32 cellular contexts compared by ENCODE assay signal in genomic region chr2:206069417-206069816, GRCh38.
"Had no signal": no experiment of that assay in that cellular context is flagged by ENCODE, and none has a peak within 500 bp of the region (broad histone marks: within the 10 kb centered on the region; RNA-seq: fewer than 3 reads in every experiment).

No MANE protein-coding gene starts in this region.

- H3K27me3 ChIP-seq: adrenal gland, body of pancreas, breast epithelium, Peyer's patch had no signal

- ATAC-seq: activated naive CD4-positive, alpha-beta T cell treated with anti-CD3 and anti-CD28 coated beads, Interleukin-2, amount 50 U/mL, for 72 hours; activated T-cell treated with anti-CD3 and anti-CD28 coated beads, Interleukin-2, amount 50 U/mL, for 4 hours; body of pancreas; PC-3; SK-N-SH treated with all-trans-retinoic acid at 6 μM for 48 hours; T-cell had no signal

- H3K27ac ChIP-seq: adrenal gland, body of pancreas, breast epithelium, Peyer's patch had no signal

- H3K4me1 ChIP-seq: body of pancreas, breast epithelium, Peyer's patch had no signal

- DNase-seq: activated B cell treated with CpG ODN at 0.5 μM for 24 hours; activated CD4-positive, alpha-beta memory T cell treated with anti-CD3 and anti-CD28 coated beads for 36 hours; activated CD4-positive, alpha-beta T cell treated with anti-CD3 and anti-CD28 coated beads for 4 hours; activated CD4-positive, alpha-beta T cell treated with anti-CD3 and anti-CD28 coated beads, Interleukin-2, amount 50 U/mL, for 1 hour; activated CD4-positive, CD25-positive, alpha-beta regulatory T cell treated with anti-CD3 and anti-CD28 coated beads, Interleukin-2, amount 50 U/mL, for 72 hours; activated CD8-positive, alpha-beta memory T cell treated with anti-CD3 and anti-CD28 coated beads, Interleukin-2, amount 50 U/mL, for 4 hours; activated gamma-delta T cell treated with Interleukin-2 at 50 U/mL for 16 hours; activated naive CD4-positive, alpha-beta T cell treated with anti-CD3 and anti-CD28 coated beads for 36 hours; activated T-cell treated with anti-CD3 and anti-CD28 coated beads for 4 hours; activated T-cell treated with anti-CD3 and anti-CD28 coated beads, Interleukin-2, amount 50 U/mL, for 4 hours; adrenal gland; body of pancreas; Karpas-422; NCI-H1105; NCI-H1417 treated with DMSO at 0.1 percent for 48 hours; NCI-H187 treated with DMSO at 0.1 percent for 48 hours; NCI-H2081; NCI-H2171 treated with DMSO at 0.1 percent for 48 hours; NCI-H226; NCI-H446 treated with DMSO at 0.1 percent for 48 hours; NCI-H524; PC-3; Peyer's patch; RPMI8226; SHP77 treated with DMSO at 0.1 percent for 48 hours; T-cell; T-helper 2 cell; T-helper 9 cell had no signal

- H3K27ac Mint-ChIP-seq: activated B cell treated with CpG ODN at 0.5 μM for 24 hours; activated CD4-positive, alpha-beta memory T cell treated with anti-CD3 and anti-CD28 coated beads for 36 hours; activated naive CD4-positive, alpha-beta T cell treated with anti-CD3 and anti-CD28 coated beads for 36 hours; activated naive CD4-positive, alpha-beta T cell treated with anti-CD3 and anti-CD28 coated beads, Interleukin-2, amount 50 U/mL, for 72 hours; activated T-helper 1 cell treated with anti-CD3 and anti-CD28 coated beads, Interleukin-12 subunit alpha, Interleukin-12 subunit beta, Interleukin-2, Interleukin-4 antibody, amounts not matched to agents 30 ng/mL and 10 ng/mL and 1 ng/mL, durations not matched to agents 14 hours and 24 hours and 36 hours; T-cell had no signal

- H3K27me3 Mint-ChIP-seq: activated B cell treated with CpG ODN at 0.5 μM for 24 hours; activated CD4-positive, alpha-beta memory T cell treated with anti-CD3 and anti-CD28 coated beads for 36 hours; T-cell had no signal

- H3K9me3 ChIP-seq: adrenal gland, body of pancreas, breast epithelium, Peyer's patch had no signal

- H3K9me3 Mint-ChIP-seq: activated B cell treated with CpG ODN at 0.5 μM for 24 hours; activated CD4-positive, alpha-beta memory T cell treated with anti-CD3 and anti-CD28 coated beads for 36 hours; activated naive CD4-positive, alpha-beta T cell treated with anti-CD3 and anti-CD28 coated beads for 36 hours; activated T-cell treated with anti-CD3 and anti-CD28 coated beads, Interleukin-2, amount 50 U/mL, for 4 hours; activated T-helper 1 cell treated with anti-CD3 and anti-CD28 coated beads, Interleukin-12 subunit alpha, Interleukin-12 subunit beta, Interleukin-2, Interleukin-4 antibody, amounts not matched to agents 30 ng/mL and 10 ng/mL and 1 ng/mL, durations not matched to agents 14 hours and 24 hours and 36 hours; T-cell had no signal

- H3K4me3 Mint-ChIP-seq: activated B cell treated with CpG ODN at 0.5 μM for 24 hours; activated CD4-positive, alpha-beta memory T cell treated with anti-CD3 and anti-CD28 coated beads for 36 hours; activated naive CD4-positive, alpha-beta T cell treated with anti-CD3 and anti-CD28 coated beads for 36 hours; activated T-cell treated with anti-CD3 and anti-CD28 coated beads, Interleukin-2, amount 50 U/mL, for 4 hours; activated T-helper 1 cell treated with anti-CD3 and anti-CD28 coated beads, Interleukin-12 subunit alpha, Interleukin-12 subunit beta, Interleukin-2, Interleukin-4 antibody, amounts not matched to agents 30 ng/mL and 10 ng/mL and 1 ng/mL, durations not matched to agents 14 hours and 24 hours and 36 hours; T-cell had no signal

- H3K4me3 ChIP-seq: adrenal gland, body of pancreas, breast epithelium, Peyer's patch had no signal

- H3K36me3 ChIP-seq: adrenal gland, breast epithelium, Peyer's patch had no signal
